8 cellular contexts compared by ENCODE assay signal in genomic region chr7:150368884-150369739, GRCh38. TPM values are rescaled to one million over a fixed set of nuclear protein-coding genes. Genes with fewer than 3 reads are reported as not detected.
DNase-seq lines count a peak whose midpoint lies in the region; ATAC-seq and TF ChIP-seq lines count a peak whose summit lies in the region.

No MANE protein-coding gene starts in this region.

- CTCF ChIA-PET in BJ (lab: Yijun Ruan, JAX) = interaction anchor here (0.8 to 3.3 kb wide), 6 partner anchors 12 to 53 kb away, joined by 3 to 13 read pairs (median 4); no protein-coding TSS in a partner anchor

- ATAC-seq in GM19025 (IDR thresholded peaks at IDR 0.05; ENCODE audit: low read depth, unreplicated experiment) (peak; percentile 34), HG03159 (IDR thresholded peaks at IDR 0.05; ENCODE audit: unreplicated experiment) (peak; percentile 40), aorta (ENCODE audit: low FRiP score) (peak; percentile 73)

- H3K4me3 ChIP-seq in BJ (ENCODE audit: low read depth, low read length) (peak overlapping the region; percentile 58), neutrophil (ENCODE audit: low read depth in 1 of 2, low read length in 1 of 2) (peak overlapping the region; percentile 91 to 95), aorta (ENCODE audit: low read length in 2 of 2) (peak overlapping the region; percentile 64 to 74)

- no peaks in the 10 kb centered on the region for H3K27me3 ChIP-seq in BJ (ENCODE audit: control insufficient read depth, insufficient read depth, low read length)
- no peaks in the 10 kb centered on the region for H3K27me3 ChIP-seq in neutrophil
- no peaks in the 10 kb centered on the region for H3K27me3 ChIP-seq in aorta (ENCODE audit: control insufficient read depth in 1 of 2, insufficient read depth in 2 of 2, low read length in 1 of 2)

- TF ChIP-seq CTCF in BJ (IDR thresholded peaks at IDR 0.05; ENCODE audit: insufficient read depth, low read depth, low read length) = no peak
- TF ChIP-seq CTCF in neutrophil (IDR thresholded peaks at IDR 0.05) = no peak

- 1% methylated on average over 45 to 58 of the region's 58 CpGs for WGBS in aorta, 2 donors

- intact Hi-C loops in aorta (cut with DNase I) = loop anchor here (1.0 to 2.0 kb wide), 3 partner anchors 10 to 36 kb away; partner anchors contain the start of gene ZNF775 (in 1 of the 2)

- H3K27ac ChIP-seq in neutrophil (peak overlapping the region; percentile 92), aorta (ENCODE audit: low read depth in 1 of 2, low read length in 2 of 2) (peak overlapping the region; percentile 57 to 88)

- peaks cover 23% of the 10 kb centered on the region for H3K36me3 ChIP-seq in BJ (ENCODE audit: control insufficient read depth, insufficient read depth, low read length)
- peaks cover 31% of the 10 kb centered on the region for H3K36me3 ChIP-seq in neutrophil
- no peaks in the 10 kb centered on the region for H3K36me3 ChIP-seq in aorta (ENCODE audit: control insufficient read depth in 1 of 2, insufficient read depth in 2 of 2, low read length in 1 of 2)

- H3K9me3 ChIP-seq in neutrophil = no peaks in the 10 kb centered on the region
- H3K9me3 ChIP-seq in aorta (ENCODE audit: control insufficient read depth, low read length) = no peaks in the 10 kb centered on the region

- DNase-seq in BJ (ENCODE audit: low read depth) = no peak
- peak; percentile 59 for DNase-seq in OCI-M1 (lab: John Stamatoyannopoulos, UW)
- peak; percentile 71 for DNase-seq in activated naive CD4-positive, alpha-beta T cell treated with Interleukin-2 at 50 U/mL for 16 hours
- peak; percentile 61 for DNase-seq in foreskin melanocyte
- peak; percentile 84 to 91 for DNase-seq in aorta

- POLR2A ChIA-PET in BJ (lab: Charles Lee) = interaction anchor here (0.6 to 0.8 kb wide), 4 partner anchors 9 to 37 kb away, joined by 3 to 4 read pairs (median 4); no protein-coding TSS in a partner anchor

- H3K4me1 ChIP-seq in neutrophil (ENCODE audit: control insufficient read depth in 1 of 2, insufficient read depth in 1 of 2, low read depth in 1 of 2, low read length in 1 of 2) (peaks cover 52 to 63% of the 10 kb centered on the region in 2 experiments), aorta (ENCODE audit: control insufficient read depth in 1 of 2, insufficient read depth in 2 of 2, low read length in 2 of 2) (no peaks in the 10 kb centered on the region)

RNA-seq across cellular contexts. Expression of gene REPIN1, which starts 0.5 kb away (rescaled TPM):
- 41.3 and 65.7 TPM in 2 replicates for polyA plus RNA-seq in BJ (2011; rRNA removed)
- 23.7 and 37.6 TPM in 2 replicates for polyA minus RNA-seq in BJ (2011; rRNA and poly(A)+ RNA removed)
- total RNA-seq in aorta = 10 to 100 TPM; 52.0 to 56.7 TPM
- polyA plus RNA-seq in aorta = 10 to 100 TPM; 19.7 to 44.9 TPM

RNA-seq across cellular contexts. Expression of gene ZNF775, which starts 10.0 kb away (rescaled TPM):
- polyA plus RNA-seq in BJ (2011; rRNA removed) (1.6 and 2.1 TPM in 2 replicates), aorta (1 to 10 TPM; 1.9 to 3.5 TPM)
- 0.57 and 1.00 TPM in 2 replicates for polyA minus RNA-seq in BJ (2011; rRNA and poly(A)+ RNA removed)
- 1 to 10 TPM; 3.1 to 6.4 TPM for total RNA-seq in aorta

RNA-seq across cellular contexts. Expression of gene RARRES2, which starts 27.7 kb away (rescaled TPM):
- polyA plus RNA-seq in BJ (2011; rRNA removed) (6.3 and 7.2 TPM in 2 replicates), aorta (100 to 1,000 TPM in 1 of 2 donors, 10 to 100 TPM in 1; 65.9 to 198 TPM)
- 1.00 TPM in 1 of 2 replicates, not detected in the other for polyA minus RNA-seq in BJ (2011; rRNA and poly(A)+ RNA removed)
- total RNA-seq in aorta = 100 to 1,000 TPM in 1 of 2 donors, 10 to 100 TPM in 1; 73.1 to 121 TPM

RNA-seq across cellular contexts. Expression of gene ACTR3C, which starts 45.8 kb away (rescaled TPM):
- 0.60 and 0.91 TPM in 2 replicates for polyA plus RNA-seq in BJ (2011; rRNA removed)
- 0.81 and 0.93 TPM in 2 replicates for polyA minus RNA-seq in BJ (2011; rRNA and poly(A)+ RNA removed)
- 1 to 10 TPM; 1.2 to 5.2 TPM for total RNA-seq in aorta
- polyA plus RNA-seq in aorta = under 1 TPM in 1 of 2 donors, not detected in 1; 0.75 TPM

RNA-seq across cellular contexts. Expression of gene LRRC61, which starts 46.0 kb away (rescaled TPM):
- 0.56 and 0.85 TPM in 2 replicates for polyA plus RNA-seq in BJ (2011; rRNA removed)
- 0.43 and 0.82 TPM in 2 replicates for polyA minus RNA-seq in BJ (2011; rRNA and poly(A)+ RNA removed)
- total RNA-seq in aorta = 1 to 10 TPM; 2.5 to 2.6 TPM
- polyA plus RNA-seq in aorta = 1 to 10 TPM in 1 of 2 donors, under 1 TPM in 1; 0.15 to 2.6 TPM
